Comparison of ENCODE assay signal across 25 cellular contexts in genomic region chr3:66041116-66041515, GRCh38. TPM values are rescaled to one million over a fixed set of nuclear protein-coding genes. Genes with fewer than 3 reads are reported as not detected.
DNase-seq lines count a peak whose midpoint lies in the region; ATAC-seq, FAIRE-seq and TF ChIP-seq lines count a peak whose summit lies in the region.
"Had no signal": no experiment of that assay in that cellular context is flagged by ENCODE, and none has a peak within 500 bp of the region (broad histone marks: within the 10 kb centered on the region; RNA-seq: fewer than 3 reads in every experiment).

No MANE protein-coding gene starts in this region.

- H2AFZ ChIP-seq in GM23248 (no peak overlapping the region), astrocyte (ENCODE audit: low read depth, low read length) (no peak overlapping the region)

- H3K4me3 ChIP-seq in GM23248 (no peak overlapping the region), astrocyte (ENCODE audit: insufficient read depth, low read depth, low read length) (no peak overlapping the region), fibroblast of villous mesenchyme (ENCODE audit: low read depth, low read length) (no peak overlapping the region)
- H3K4me3 ChIP-seq: esophagus squamous epithelium, HAP-1, mucosa of descending colon, psoas muscle had no signal

- H3K4me1 ChIP-seq in GM23248 (ENCODE audit: insufficient read depth) (peaks cover 33% of the 10 kb centered on the region), astrocyte (ENCODE audit: insufficient read depth, low read length) (peaks cover 41% of the 10 kb centered on the region)

- H3K4me2 ChIP-seq in GM23248 (ENCODE audit: unreplicated experiment) = peak overlapping the region; percentile 69
- H3K4me2 ChIP-seq in astrocyte (ENCODE audit: low read length) = peak overlapping the region; percentile 67

- peak; percentile 80 for FAIRE-seq in astrocyte (lab: Jason Lieb, UNC)
- FAIRE-seq: GM12891, GM19239 had no signal

- H3K9me3 ChIP-seq in GM23248 (ENCODE audit: low read depth) = no peaks in the 10 kb centered on the region
- no peaks in the 10 kb centered on the region for H3K9me3 ChIP-seq in astrocyte (ENCODE audit: insufficient read depth, low read depth, low read length)
- H3K9me3 ChIP-seq: esophagus squamous epithelium, HAP-1, mucosa of descending colon, psoas muscle had no signal

- no peak overlapping the region for H3K4me3 Mint-ChIP-seq in astrocyte (ENCODE audit: unreplicated experiment)
- peak overlapping the region; percentile 53 for H3K4me3 Mint-ChIP-seq in type B pancreatic cell
- no peak overlapping the region for H3K4me3 Mint-ChIP-seq in stimulated activated naive B cell treated with anti-CD40 and anti-IgM and Interleukin-4, amounts not matched to agents 10 μg/mL and 1 μg/mL and 100 μg/mL, for 72 hours
- no peak overlapping the region for H3K4me3 Mint-ChIP-seq in activated T-cell treated with anti-CD3 and anti-CD28 coated beads, Interleukin-2, amount 50 U/mL, for 4 hours
- H3K4me3 Mint-ChIP-seq: activated B cell treated with CpG ODN at 0.5 μM for 24 hours; activated CD4-positive, alpha-beta memory T cell treated with anti-CD3 and anti-CD28 coated beads for 36 hours; central memory CD8-positive, alpha-beta T cell; effector memory CD8-positive, alpha-beta T cell had no signal

- DNase-seq in GM23248 (peak; percentile 85), astrocyte (ENCODE audit: low read depth) (peak; percentile 85), fibroblast of villous mesenchyme (ENCODE audit: low read depth) (peak; percentile 28), type B pancreatic cell (ENCODE audit: extremely low spot score, unreplicated experiment) (no peak)
- no peak for DNase-seq in stimulated activated naive B cell treated with anti-CD40 and anti-IgM and Interleukin-4, amounts not matched to agents 10 μg/mL and 1 μg/mL and 100 μg/mL, for 72 hours
- DNase-seq in activated T-cell treated with anti-CD3 and anti-CD28 coated beads, Interleukin-2, amount 50 U/mL, for 4 hours = no peak
- DNase-seq: activated B cell treated with CpG ODN at 0.5 μM for 24 hours; activated CD4-positive, alpha-beta memory T cell treated with anti-CD3 and anti-CD28 coated beads for 36 hours; activated gamma-delta T cell treated with Interleukin-2 at 50 U/mL for 16 hours; activated T-cell treated with anti-CD3 and anti-CD28 coated beads for 4 hours; amniotic stem cell; C1 segment of cervical spinal cord; effector memory CD8-positive, alpha-beta T cell; esophagus squamous epithelium; GDM1; mucosa of descending colon; NCI-H524 treated with DMSO at 0.1 percent for 48 hours; psoas muscle; RPMI8226; T-helper 9 cell had no signal

- H3K9me2 ChIP-seq in GM23248 (ENCODE audit: insufficient read depth) = no peaks in the 10 kb centered on the region

- peaks cover 22% of the 10 kb centered on the region for H3K79me2 ChIP-seq in GM23248 (ENCODE audit: insufficient read depth)
- peaks cover 21% of the 10 kb centered on the region for H3K79me2 ChIP-seq in astrocyte (ENCODE audit: insufficient read depth, low read length)

- H3K9me3 Mint-ChIP-seq in astrocyte (ENCODE audit: unreplicated experiment) (no peaks in the 10 kb centered on the region), type B pancreatic cell (no peaks in the 10 kb centered on the region)
- H3K9me3 Mint-ChIP-seq in stimulated activated naive B cell treated with anti-CD40 and anti-IgM and Interleukin-4, amounts not matched to agents 10 μg/mL and 1 μg/mL and 100 μg/mL, for 72 hours = no peaks in the 10 kb centered on the region
- no peaks in the 10 kb centered on the region for H3K9me3 Mint-ChIP-seq in activated T-cell treated with anti-CD3 and anti-CD28 coated beads, Interleukin-2, amount 50 U/mL, for 4 hours
- H3K9me3 Mint-ChIP-seq: activated B cell treated with CpG ODN at 0.5 μM for 24 hours; activated CD4-positive, alpha-beta memory T cell treated with anti-CD3 and anti-CD28 coated beads for 36 hours; central memory CD8-positive, alpha-beta T cell; effector memory CD8-positive, alpha-beta T cell had no signal

- in situ Hi-C loops in GM23248 (cut with MboI) = no loop called here

- 0% methylated on average over 1 of the region's 1 CpG for WGBS in GM23248 (ENCODE audit: low coverage in 1 of 2, low lambda C conversion rate in 2 of 2, missing lambda C conversion rate in 2 of 2), 2 experiments

- peak overlapping the region; percentile 97 for H3K27ac ChIP-seq in GM23248
- peak overlapping the region; percentile 17 for H3K27ac ChIP-seq in astrocyte (ENCODE audit: low read depth, low read length)
- H3K27ac ChIP-seq: esophagus squamous epithelium, psoas muscle had no signal

- no peaks in the 10 kb centered on the region for H3K27me3 ChIP-seq in GM23248 (replicated peaks; ENCODE audit: insufficient read depth)
- no peaks in the 10 kb centered on the region for H3K27me3 ChIP-seq in astrocyte (ENCODE audit: insufficient read depth, low read length)

- H3K9ac ChIP-seq in GM23248 (peak overlapping the region; percentile 35; the same call in 1 of the 2 replicates), astrocyte (ENCODE audit: low read length) (no peak overlapping the region)

- H3K36me3 Mint-ChIP-seq in astrocyte (ENCODE audit: low read depth, unreplicated experiment) (no peaks in the 10 kb centered on the region), type B pancreatic cell (peaks cover 3% of the 10 kb centered on the region)
- peaks cover 0 to 5% of the 10 kb centered on the region in 2 donors for H3K36me3 Mint-ChIP-seq in stimulated activated naive B cell treated with anti-CD40 and anti-IgM and Interleukin-4, amounts not matched to agents 10 μg/mL and 1 μg/mL and 100 μg/mL, for 72 hours
- no peaks in the 10 kb centered on the region for H3K36me3 Mint-ChIP-seq in activated T-cell treated with anti-CD3 and anti-CD28 coated beads, Interleukin-2, amount 50 U/mL, for 4 hours (ENCODE audit: insufficient read depth)
- H3K36me3 Mint-ChIP-seq: activated CD4-positive, alpha-beta memory T cell treated with anti-CD3 and anti-CD28 coated beads for 36 hours had no signal

- H3F3A ChIP-seq in GM23248 (ENCODE audit: insufficient read depth) = peaks cover 40% of the 10 kb centered on the region

- H3K27me3 Mint-ChIP-seq in astrocyte (ENCODE audit: low read depth, unreplicated experiment) (no peaks in the 10 kb centered on the region), type B pancreatic cell (peaks cover 7% of the 10 kb centered on the region)
- peaks cover 54 to 64% of the 10 kb centered on the region in 2 donors for H3K27me3 Mint-ChIP-seq in stimulated activated naive B cell treated with anti-CD40 and anti-IgM and Interleukin-4, amounts not matched to agents 10 μg/mL and 1 μg/mL and 100 μg/mL, for 72 hours
- H3K27me3 Mint-ChIP-seq in activated T-cell treated with anti-CD3 and anti-CD28 coated beads, Interleukin-2, amount 50 U/mL, for 4 hours (ENCODE audit: low read depth) = peaks cover 60% of the 10 kb centered on the region

- no peaks in the 10 kb centered on the region for H4K20me1 ChIP-seq in GM23248 (ENCODE audit: insufficient read depth)
- peaks cover 10% of the 10 kb centered on the region for H4K20me1 ChIP-seq in astrocyte (ENCODE audit: insufficient read depth, low read length)

- TF ChIP-seq CTCF in astrocyte (IDR thresholded peaks at IDR 0.05; ENCODE audit: insufficient read depth, low read depth, low read length) (no peak), fibroblast of villous mesenchyme (IDR thresholded peaks at IDR 0.05; ENCODE audit: insufficient read depth, low read depth, low read length) (no peak), type B pancreatic cell (conservative IDR thresholded peaks at IDR 0.05) (no peak)

- H3K27ac Mint-ChIP-seq in astrocyte (ENCODE audit: unreplicated experiment) (no peak overlapping the region), type B pancreatic cell (no peak overlapping the region)
- no peak overlapping the region for H3K27ac Mint-ChIP-seq in stimulated activated naive B cell treated with anti-CD40 and anti-IgM and Interleukin-4, amounts not matched to agents 10 μg/mL and 1 μg/mL and 100 μg/mL, for 72 hours
- H3K27ac Mint-ChIP-seq: activated B cell treated with CpG ODN at 0.5 μM for 24 hours; activated CD4-positive, alpha-beta memory T cell treated with anti-CD3 and anti-CD28 coated beads for 36 hours; effector memory CD8-positive, alpha-beta T cell had no signal

- H3K36me3 ChIP-seq in GM23248 (ENCODE audit: low read depth) (no peaks in the 10 kb centered on the region), astrocyte (ENCODE audit: insufficient read depth, low read length) (no peaks in the 10 kb centered on the region)
- H3K36me3 ChIP-seq: esophagus squamous epithelium, HAP-1 had no signal

- ATAC-seq in stimulated activated naive B cell treated with anti-CD40 and anti-IgM and Interleukin-4, amounts not matched to agents 10 μg/mL and 1 μg/mL and 100 μg/mL, for 72 hours (replicated peaks) = no peak
- no peak for ATAC-seq in activated T-cell treated with anti-CD3 and anti-CD28 coated beads, Interleukin-2, amount 50 U/mL, for 4 hours
- ATAC-seq in HG03565 (IDR thresholded peaks at IDR 0.05; ENCODE audit: unreplicated experiment) = no peak
- ATAC-seq: effector memory CD8-positive, alpha-beta T cell; mucosa of descending colon; psoas muscle had no signal

- H3K4me1 Mint-ChIP-seq in astrocyte (ENCODE audit: low read depth, unreplicated experiment) (peaks cover 17% of the 10 kb centered on the region), type B pancreatic cell (ENCODE audit: unreplicated experiment) (peaks cover 14% of the 10 kb centered on the region)
- H3K4me1 Mint-ChIP-seq in stimulated activated naive B cell treated with anti-CD40 and anti-IgM and Interleukin-4, amounts not matched to agents 10 μg/mL and 1 μg/mL and 100 μg/mL, for 72 hours = peaks cover 12 to 27% of the 10 kb centered on the region in 2 donors
- H3K4me1 Mint-ChIP-seq in activated T-cell treated with anti-CD3 and anti-CD28 coated beads, Interleukin-2, amount 50 U/mL, for 4 hours (ENCODE audit: low read depth) = peaks cover 9% of the 10 kb centered on the region

RNA-seq across cellular contexts. Expression of gene MAGI1, which starts 2.4 kb away (rescaled TPM):
- 13.8 and 34.1 TPM in 2 replicates for total RNA-seq in GM23248 (2014; rRNA removed; shearing (Covaris generic))
- polyA plus RNA-seq in GM23248 (2016; fragmentation: Nextera tagmentation; extraction: Ambion mirVana) = 5.8 and 7.3 TPM in 2 replicates
- total RNA-seq in astrocyte = 27.4 and 31.8 TPM in 2 replicates
- 20.7 and 29.0 TPM in 2 replicates for total RNA-seq in fibroblast of villous mesenchyme
- 46.1 and 53.1 TPM in 2 replicates for total RNA-seq in type B pancreatic cell (ENCODE audit: low replicate concordance)
- under 1 TPM; 0.45 to 0.76 (median 0.46) TPM for total RNA-seq in activated T-cell treated with anti-CD3 and anti-CD28 coated beads, Interleukin-2, amount 50 U/mL, for 4 hours
- total RNA-seq: activated B cell treated with CpG ODN at 0.5 μM for 24 hours had no signal

Comparison
In these comparisons a context has a peak if more than half of its experiments do, and no peak if none do; other contexts are left out.
1. DNase-seq: peak in GM23248 (single experiment), astrocyte (single experiment) and fibroblast of villous mesenchyme (single experiment); none in type B pancreatic cell (single experiment), stimulated activated naive B cell treated with anti-CD40 and anti-IgM and Interleukin-4, amounts not matched to agents 10 μg/mL and 1 μg/mL and 100 μg/mL, for 72 hours (single experiment) and activated T-cell treated with anti-CD3 and anti-CD28 coated beads, Interleukin-2, amount 50 U/mL, for 4 hours (single experiment).